Comparison of ENCODE assay signal across 1 cellular context in the genomic region with DNA sequence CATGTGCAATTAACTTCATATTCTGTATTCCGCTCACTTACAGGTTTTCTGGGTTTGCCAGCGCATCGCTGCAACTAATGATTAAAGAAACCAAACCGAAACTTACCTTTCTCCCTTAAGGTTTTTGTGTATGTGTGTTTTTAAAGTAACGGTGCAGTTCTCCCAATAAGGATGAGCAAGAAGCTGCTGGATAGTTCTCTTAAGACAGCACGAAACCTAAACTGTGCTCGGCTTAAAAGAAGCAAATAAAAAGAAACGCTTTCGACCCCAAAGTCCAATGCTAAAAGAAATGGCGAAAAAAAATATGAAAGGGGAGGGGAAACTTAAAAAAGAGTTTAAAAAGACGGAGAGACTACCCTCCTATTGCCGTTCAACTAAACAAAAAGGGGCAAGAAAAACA.
TF ChIP-seq lines count a peak whose summit lies in the region.

No MANE protein-coding gene starts in this region.

TF ChIP-seq in H1, 55 proteins besides CTCF, POLR2A, EP300 and RAD21 (continued from another document):
- TF ChIP-seq E2F6 (IDR thresholded peaks at IDR 0.05): no peak
- TF ChIP-seq TCF12 (IDR thresholded peaks at IDR 0.05; ENCODE audit: low read depth, low read length): no peak
- no peak for TF ChIP-seq EZH2 (IDR thresholded peaks at IDR 0.05; ENCODE audit: low read depth, low read length, severe bottlenecking)
- TF ChIP-seq NRF1 (IDR thresholded peaks at IDR 0.05; ENCODE audit: low read depth, low read length): no peak
- TF ChIP-seq SP4 (IDR thresholded peaks at IDR 0.05; ENCODE audit: low read length): no peak
- TF ChIP-seq CREB1 (IDR thresholded peaks at IDR 0.05): no peak
- TF ChIP-seq SIX5 (IDR thresholded peaks at IDR 0.05; ENCODE audit: low read depth, low read length): no peak
- TF ChIP-seq CHD1 (IDR thresholded peaks at IDR 0.05; ENCODE audit: low read depth, low read length): no peak
- TF ChIP-seq, protein P1, sequence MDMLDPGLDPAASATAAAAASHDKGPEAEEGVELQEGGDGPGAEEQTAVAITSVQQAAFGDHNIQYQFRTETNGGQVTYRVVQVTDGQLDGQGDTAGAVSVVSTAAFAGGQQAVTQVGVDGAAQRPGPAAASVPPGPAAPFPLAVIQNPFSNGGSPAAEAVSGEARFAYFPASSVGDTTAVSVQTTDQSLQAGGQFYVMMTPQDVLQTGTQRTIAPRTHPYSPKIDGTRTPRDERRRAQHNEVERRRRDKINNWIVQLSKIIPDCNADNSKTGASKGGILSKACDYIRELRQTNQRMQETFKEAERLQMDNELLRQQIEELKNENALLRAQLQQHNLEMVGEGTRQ (IDR thresholded peaks at IDR 0.05; ENCODE audit: low read length): no peak
- TF ChIP-seq SIN3A (conservative IDR thresholded peaks at IDR 0.05 in 1 of 2, IDR thresholded peaks at IDR 0.05 in 1 of 2; ENCODE audit: low read depth in 1 of 2, low read length in 2 of 2): no peak
- TF ChIP-seq PHF8 (conservative IDR thresholded peaks at IDR 0.05; ENCODE audit: low read depth, low read length): no peak
